11 cellular contexts compared by ENCODE assay signal in genomic region chr12:72273499-72273837, GRCh38. TPM values are rescaled to one million over a fixed set of nuclear protein-coding genes. Genes with fewer than 3 reads are reported as not detected.
DNase-seq lines count a peak whose midpoint lies in the region; ATAC-seq, FAIRE-seq and TF ChIP-seq lines count a peak whose summit lies in the region.
"Had no signal": no experiment of that assay in that cellular context is flagged by ENCODE, and none has a peak within 500 bp of the region (broad histone marks: within the 10 kb centered on the region; RNA-seq: fewer than 3 reads in every experiment).

No MANE protein-coding gene starts in this region.

- TF ChIP-seq POLR2A in HepG2 (IDR thresholded peaks at IDR 0.05; ENCODE audit: insufficient read depth in 1 of 2, low read depth in 2 of 2, low read length in 2 of 2) = no peak
- TF ChIP-seq POLR2A in esophagus squamous epithelium (IDR thresholded peaks at IDR 0.05) = no peak
- TF ChIP-seq POLR2A in vagina (IDR thresholded peaks at IDR 0.05) = no peak

- H3K4me1 Mint-ChIP-seq in nephron = peaks cover 27% of the 10 kb centered on the region

- H3K27ac ChIP-seq in liver (ENCODE audit: low read depth in 1 of 2, low read length in 2 of 2) (peak overlapping the region; percentile 40 to 52), HepG2 (ENCODE audit: extremely low read length, insufficient read depth, low read length) (no peak overlapping the region), esophagus squamous epithelium (peak overlapping the region in 2 of 4 donors; percentile 72 to 73), vagina (peak overlapping the region; percentile 87)
- H3K27ac ChIP-seq: neutrophil had no signal

- H3K36me3 Mint-ChIP-seq in nephron (ENCODE audit: low read depth) = no peaks in the 10 kb centered on the region

- POLR2A ChIA-PET in HepG2 (lab: Yijun Ruan, JAX) = no interaction called here

- CTCF ChIA-PET in HepG2 (lab: Yijun Ruan, JAX; ENCODE audit: low intra/inter-chr PET ratio, low total read pairs) = no interaction called here

- H3K4me3 Mint-ChIP-seq in nephron = peak overlapping the region; percentile 87 to 99 (median 88)

- no peak overlapping the region for H3K4me2 ChIP-seq in HepG2 (ENCODE audit: low read depth, low read length)

- no peak overlapping the region for H3K9ac ChIP-seq in liver (ENCODE audit: low read depth in 1 of 2, low read length in 2 of 2)
- H3K9ac ChIP-seq in HepG2 (ENCODE audit: insufficient read depth, low read depth, low read length) = no peak overlapping the region

- no peak for TF ChIP-seq CTCF in liver (IDR thresholded peaks at IDR 0.05; ENCODE audit: low read depth, low read length, missing input control)
- no peak for TF ChIP-seq CTCF in HepG2 (CRISPR knock-in tag; IDR thresholded peaks at IDR 0.05)
- TF ChIP-seq CTCF in esophagus squamous epithelium (IDR thresholded peaks at IDR 0.05) = no peak
- no peak for TF ChIP-seq CTCF in nephron (IDR thresholded peaks at IDR 0.05; ENCODE audit: unreplicated experiment in 3 of 3)
- no peak for TF ChIP-seq CTCF in vagina (IDR thresholded peaks at IDR 0.05)

- no peaks in the 10 kb centered on the region for H3K79me2 ChIP-seq in HepG2 (ENCODE audit: insufficient read depth, low read length)

- BruUV-seq in HepG2 (replicated peaks; lab: Mats Ljungman, UMichigan) = no TSS peak

- intact Hi-C loops in HepG2 (cut with micrococcal nuclease; ENCODE audit: unreplicated experiment) (no loop called here), esophagus squamous epithelium (cut with DNase I) (no loop called here), vagina (cut with DNase I) (no loop called here)

- TF ChIP-seq EP300 in HepG2 (IDR thresholded peaks at IDR 0.05; ENCODE audit: low read depth in 2 of 2, low read length in 2 of 2) (no peak), HepG2 (CRISPR knock-in tag; IDR thresholded peaks at IDR 0.05; ENCODE audit: borderline replicate concordance) (no peak)

- ATAC-seq in HepG2 (no peak), HG03432 (IDR thresholded peaks at IDR 0.05; ENCODE audit: unreplicated experiment) (no peak), GM19452 (IDR thresholded peaks at IDR 0.05; ENCODE audit: unreplicated experiment) (no peak)

- peaks cover 0 to 7% (median under 1%) of the 10 kb centered on the region in 4 donors for H3K27me3 ChIP-seq in liver (ENCODE audit: control insufficient read depth in 4 of 4, insufficient read depth in 4 of 4, low read length in 3 of 4)
- H3K27me3 ChIP-seq in HepG2 (ENCODE audit: control insufficient read depth in 1 of 2, insufficient read depth in 2 of 2, low read length in 2 of 2) = peaks cover 8 to 35% of the 10 kb centered on the region in 2 experiments
- peaks cover 8 to 89% (median 10%) of the 10 kb centered on the region in 4 donors for H3K27me3 ChIP-seq in esophagus squamous epithelium
- peaks cover 7% of the 10 kb centered on the region for H3K27me3 ChIP-seq in vagina

- H3K27me3 Mint-ChIP-seq in nephron (ENCODE audit: low read depth) = peaks cover 45% of the 10 kb centered on the region

- peak overlapping the region; percentile 81 to 92 (median 82) for H3K27ac Mint-ChIP-seq in nephron

- in situ Hi-C loops in HepG2 (cut with HindIII; ENCODE audit: extremely low pct_ligation_motif_present, low pct_unique_long_range_greater_than_20kb) = no loop called here

- 4% methylated on average over 24 of the region's 24 CpGs for WGBS in liver
- 40% methylated on average over 11 of the region's 24 CpGs for WGBS in HepG2 (ENCODE audit: low lambda C conversion rate)
- WGBS in esophagus squamous epithelium, 2 donors = 1 to 5% methylated on average over 7 to 12 of the region's 24 CpGs

- H3K4me1 ChIP-seq in liver (ENCODE audit: control insufficient read depth in 4 of 4, insufficient read depth in 4 of 4, low read length in 3 of 4) (peaks cover 12 to 33% (median 24%) of the 10 kb centered on the region in 4 donors), HepG2 (ENCODE audit: insufficient read depth, low read length) (no peaks in the 10 kb centered on the region; the same call in 1 of the 2 replicates), esophagus squamous epithelium (peaks cover 4 to 30% (median 14%) of the 10 kb centered on the region in 3 donors), vagina (peaks cover 12% of the 10 kb centered on the region)

- H3K9me3 ChIP-seq in liver (ENCODE audit: control insufficient read depth in 4 of 4, low read length in 3 of 4) (no peaks in the 10 kb centered on the region), HepG2 (ENCODE audit: low read length) (no peaks in the 10 kb centered on the region), esophagus squamous epithelium (no peaks in the 10 kb centered on the region), vagina (no peaks in the 10 kb centered on the region)
- H3K9me3 ChIP-seq: neutrophil had no signal

- H3K36me3 ChIP-seq in liver (ENCODE audit: control insufficient read depth in 4 of 4, insufficient read depth in 3 of 4, low read depth in 1 of 4, low read length in 3 of 4) = no peaks in the 10 kb centered on the region
- H3K36me3 ChIP-seq in HepG2 (replicated peaks in 1 of 2; ENCODE audit: control insufficient read depth in 1 of 2, insufficient read depth in 2 of 2, low read length in 2 of 2) = no peaks in the 10 kb centered on the region
- H3K36me3 ChIP-seq in esophagus squamous epithelium = no peaks in the 10 kb centered on the region
- H3K36me3 ChIP-seq in vagina = no peaks in the 10 kb centered on the region
- H3K36me3 ChIP-seq: neutrophil had no signal

- no peaks in the 10 kb centered on the region for H4K20me1 ChIP-seq in HepG2 (ENCODE audit: insufficient read depth, low read length)

- no peak overlapping the region for H2AFZ ChIP-seq in HepG2 (ENCODE audit: low read length)

- H3K9me3 Mint-ChIP-seq in nephron = no peaks in the 10 kb centered on the region

- no peak for TF ChIP-seq RAD21 in liver (IDR thresholded peaks at IDR 0.05)
- no peak for TF ChIP-seq RAD21 in HepG2 (CRISPR knock-in tag; IDR thresholded peaks at IDR 0.05)

- H3K4me3 ChIP-seq in liver (ENCODE audit: low read depth in 1 of 3, low read length in 3 of 3) = peak overlapping the region in 2 of 3 donors; percentile 51 to 53
- H3K4me3 ChIP-seq in HepG2 (replicated peaks in 1 of 3; ENCODE audit: insufficient read depth in 1 of 3, low read depth in 2 of 3, low read length in 3 of 3) = no peak overlapping the region
- peak overlapping the region; percentile 28 to 65 (median 52) for H3K4me3 ChIP-seq in esophagus squamous epithelium
- H3K4me3 ChIP-seq in vagina = peak overlapping the region; percentile 70 to 78

- FAIRE-seq in HepG2 (lab: Jason Lieb, UNC) = no peak

- no peak for DNase-seq in HepG2 (ENCODE audit: low spot score)
- DNase-seq in esophagus squamous epithelium (lab: John Stamatoyannopoulos, UW) = no peak
- no peak for DNase-seq in vagina (ENCODE audit: extremely low spot score in 2 of 2)
- no peak for DNase-seq in activated CD4-positive, alpha-beta T cell treated with anti-CD3 and anti-CD28 coated beads, Interleukin-2, amount 50 U/mL, for 48 hours
- DNase-seq: effector CD4-positive, alpha-beta T cell had no signal

TF ChIP-seq in liver, 16 proteins besides CTCF, POLR2A, EP300 and RAD21 (continues in another document):
- no peak for TF ChIP-seq ATF3 (IDR thresholded peaks at IDR 0.05)
- no peak for TF ChIP-seq RXRA (IDR thresholded peaks at IDR 0.05)

TF ChIP-seq in HepG2, 621 proteins besides CTCF, POLR2A, EP300 and RAD21:
- no peak for TF ChIP-seq ESRRA (CRISPR knock-in tag; IDR thresholded peaks at IDR 0.05; ENCODE audit: low read depth)
- no peak for TF ChIP-seq SOX6 (IDR thresholded peaks at IDR 0.05)
- TF ChIP-seq SOX6 (CRISPR knock-in tag; IDR thresholded peaks at IDR 0.05) = no peak
- no peak for TF ChIP-seq ZNF432 (CRISPR knock-in tag; IDR thresholded peaks at IDR 0.05; ENCODE audit: borderline replicate concordance)
- no peak for TF ChIP-seq TAF1 (CRISPR knock-in tag; IDR thresholded peaks at IDR 0.05)
- TF ChIP-seq CEBPG (CRISPR knock-in tag; IDR thresholded peaks at IDR 0.05) = no peak

RNA-seq across cellular contexts. Expression of gene TRHDE, which starts 1.3 kb away (rescaled TPM):
- under 1 TPM; 0.14 to 0.17 TPM for total RNA-seq in liver
- polyA plus RNA-seq in liver = under 1 TPM in 1 of 2 donors, not detected in 1; 0.05 TPM
- total RNA-seq in HepG2 (2016; rRNA removed; fragmentation: Illumina TruSeq; extraction: Trizol) = not detected in 2 replicates
- not detected in 2 replicates for total RNA-seq in HepG2 (2016; cell fraction: cytosol; rRNA removed; fragmentation: Illumina TruSeq; extraction: Trizol; ENCODE audit: low read depth)
- total RNA-seq in HepG2 (2016; cell fraction: insoluble cytoplasmic fraction; rRNA removed; fragmentation: Illumina TruSeq; extraction: Trizol) = 0.01 TPM in 1 of 2 replicates, not detected in the other
- not detected in 2 replicates for total RNA-seq in HepG2 (2016; cell fraction: membrane; rRNA removed; fragmentation: Illumina TruSeq; extraction: Trizol)
- not detected in 2 replicates for total RNA-seq in HepG2 (2016; cell fraction: nucleus; rRNA removed; fragmentation: Illumina TruSeq; extraction: Trizol)
- polyA plus RNA-seq in HepG2 (2011; rRNA removed) = not detected in 2 replicates
- polyA plus RNA-seq in HepG2 (2011; cell fraction: cytosol; rRNA removed) = not detected in 2 replicates
- not detected in 2 replicates for polyA plus RNA-seq in HepG2 (2011; cell fraction: nucleus; rRNA removed)
- not detected in 2 replicates for polyA plus RNA-seq in HepG2 (2012)
- polyA plus RNA-seq in HepG2 (2016; cell fraction: cytosol; fragmentation: Illumina TruSeq; extraction: Trizol; ENCODE audit: low read depth) = not detected in 2 replicates
- not detected in 2 replicates for polyA plus RNA-seq in HepG2 (2016; cell fraction: insoluble cytoplasmic fraction; fragmentation: Illumina TruSeq; extraction: Trizol; ENCODE audit: low read depth)
- polyA plus RNA-seq in HepG2 (2016; cell fraction: membrane; fragmentation: Illumina TruSeq; extraction: Trizol; ENCODE audit: low read depth) = not detected in 2 replicates
- not detected in 2 replicates for polyA plus RNA-seq in HepG2 (2016; cell fraction: nucleus; fragmentation: Illumina TruSeq; extraction: Trizol; ENCODE audit: insufficient read depth, low read depth)
- 0.02 TPM in 1 of 2 replicates, not detected in the other for polyA minus RNA-seq in HepG2 (2011; rRNA and poly(A)+ RNA removed; ENCODE audit: low replicate concordance)
- polyA minus RNA-seq in HepG2 (2011; cell fraction: cytosol; rRNA and poly(A)+ RNA removed) = not detected in 2 replicates
- not detected in 2 replicates for polyA minus RNA-seq in HepG2 (2011; cell fraction: nucleus; rRNA and poly(A)+ RNA removed)
- under 1 TPM in 3 of 4 donors, not detected in 1; under 0.01 to 0.95 (median 0.50) TPM for total RNA-seq in esophagus squamous epithelium
- 34.9 TPM for total RNA-seq in vagina
- total RNA-seq: LHCN-M2 had no signal

Comparison
In these comparisons a context has a peak if more than half of its experiments do, and no peak if none do; other contexts are left out.
1. H3K4me3 ChIP-seq: peak in liver (2 of 3), esophagus squamous epithelium (4 of 4) and vagina (2 of 2); none in HepG2 (0 of 3).
2. RNA of gene TRHDE, which starts 1.3 kb away (total RNA-seq): 34.9 TPM in vagina (single experiment); under 0.01 to 0.95 TPM in esophagus squamous epithelium, 0.14 to 0.17 TPM in liver and 0.01 TPM in HepG2; every median in the first group is over 10 times any median in the second.